16 cellular contexts compared by ENCODE assay signal in the genomic region with DNA sequence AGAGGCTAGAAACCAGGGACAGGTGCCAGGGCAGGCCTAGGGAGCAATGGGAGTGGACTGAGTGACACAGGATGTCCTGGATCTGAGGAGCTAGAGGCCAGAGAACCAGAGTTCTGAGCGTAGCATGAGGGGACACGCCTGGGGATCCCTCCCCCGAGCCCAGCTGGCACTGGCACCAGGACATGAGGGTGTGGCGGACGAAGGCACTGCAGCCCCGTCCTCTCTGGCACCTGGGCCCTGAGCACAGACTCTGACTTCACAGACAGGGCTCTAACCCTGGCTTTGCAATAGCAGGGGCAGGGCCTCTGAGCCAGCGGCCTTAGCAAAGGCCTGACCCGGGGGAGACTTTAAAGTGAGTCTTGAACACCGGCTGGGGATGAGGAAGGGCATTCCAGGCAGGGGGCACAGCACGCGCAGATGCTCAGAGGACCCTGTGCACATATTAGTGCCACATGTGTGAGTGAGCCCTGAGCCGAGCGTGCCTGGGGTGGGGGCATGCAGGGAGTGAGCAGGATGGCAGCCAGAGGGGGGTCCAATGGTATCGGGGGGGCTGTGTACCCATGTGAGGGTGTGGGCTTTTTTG.
DNase-seq lines count a peak whose midpoint lies in the region; ATAC-seq lines count a peak whose summit lies in the region.
"Had no signal": no experiment of that assay in that cellular context is flagged by ENCODE, and none has a peak within 500 bp of the region (broad histone marks: within the 10 kb centered on the region; RNA-seq: fewer than 3 reads in every experiment).

No MANE protein-coding gene starts in this region.

- H3K27me3 Mint-ChIP-seq in stimulated activated naive CD8-positive, alpha-beta T cell treated with anti-CD3 and anti-CD28 coated beads, Interleukin-15, Interleukin-2, amounts not matched to agents 100 ng/mL and 50 ng/mL, for 24 hours = no peaks in the 10 kb centered on the region
- H3K27me3 Mint-ChIP-seq in activated CD8-positive, alpha-beta T cell treated with anti-CD3 and anti-CD28 coated beads, Interleukin-2, amount 10 ng/mL, durations not matched to agents 7 days and 5 days (ENCODE audit: low read depth) = peaks cover 2% of the 10 kb centered on the region
- peaks cover 6 to 18% of the 10 kb centered on the region in 2 donors for H3K27me3 Mint-ChIP-seq in T-cell

- peak overlapping the region; percentile 59 for H3K27ac ChIP-seq in mesodermal cell (ENCODE audit: low read depth, low read length, severe bottlenecking)

- peaks cover 10% of the 10 kb centered on the region for H3K9me3 ChIP-seq in mesodermal cell (ENCODE audit: control insufficient read depth, low read length)

- no peaks in the 10 kb centered on the region for H3K36me3 Mint-ChIP-seq in stimulated activated naive CD8-positive, alpha-beta T cell treated with anti-CD3 and anti-CD28 coated beads, Interleukin-15, Interleukin-2, amounts not matched to agents 100 ng/mL and 50 ng/mL, for 24 hours (ENCODE audit: low read depth)
- peaks cover 9% of the 10 kb centered on the region for H3K36me3 Mint-ChIP-seq in activated CD8-positive, alpha-beta T cell treated with anti-CD3 and anti-CD28 coated beads, Interleukin-2, amount 10 ng/mL, durations not matched to agents 7 days and 5 days (ENCODE audit: low read depth)
- H3K36me3 Mint-ChIP-seq in T-cell = no peaks in the 10 kb centered on the region

- H3K4me3 Mint-ChIP-seq in stimulated activated naive CD8-positive, alpha-beta T cell treated with anti-CD3 and anti-CD28 coated beads, Interleukin-15, Interleukin-2, amounts not matched to agents 100 ng/mL and 50 ng/mL, for 24 hours = no peak overlapping the region
- no peak overlapping the region for H3K4me3 Mint-ChIP-seq in activated CD8-positive, alpha-beta T cell treated with anti-CD3 and anti-CD28 coated beads, Interleukin-2, amount 10 ng/mL, durations not matched to agents 7 days and 5 days
- peak overlapping the region in 1 of 3 donors; percentile 45 for H3K4me3 Mint-ChIP-seq in T-cell

- no peaks in the 10 kb centered on the region for H3K9me3 Mint-ChIP-seq in stimulated activated naive CD8-positive, alpha-beta T cell treated with anti-CD3 and anti-CD28 coated beads, Interleukin-15, Interleukin-2, amounts not matched to agents 100 ng/mL and 50 ng/mL, for 24 hours
- peaks cover 3% of the 10 kb centered on the region for H3K9me3 Mint-ChIP-seq in activated CD8-positive, alpha-beta T cell treated with anti-CD3 and anti-CD28 coated beads, Interleukin-2, amount 10 ng/mL, durations not matched to agents 7 days and 5 days (ENCODE audit: insufficient read depth)
- no peaks in the 10 kb centered on the region for H3K9me3 Mint-ChIP-seq in T-cell

- CTCF ChIA-PET in activated CD8-positive, alpha-beta T cell treated with anti-CD3 and anti-CD28 coated beads, Interleukin-2, amount 10 ng/mL, durations not matched to agents 7 days and 5 days (lab: Charles Lee) = no interaction called here
- CTCF ChIA-PET in T-cell (lab: Charles Lee) = no interaction called here

- H3K4me1 Mint-ChIP-seq in stimulated activated naive CD8-positive, alpha-beta T cell treated with anti-CD3 and anti-CD28 coated beads, Interleukin-15, Interleukin-2, amounts not matched to agents 100 ng/mL and 50 ng/mL, for 24 hours (ENCODE audit: low read depth) = peaks cover 46% of the 10 kb centered on the region
- peaks cover 72% of the 10 kb centered on the region for H3K4me1 Mint-ChIP-seq in activated CD8-positive, alpha-beta T cell treated with anti-CD3 and anti-CD28 coated beads, Interleukin-2, amount 10 ng/mL, durations not matched to agents 7 days and 5 days (ENCODE audit: low read depth)
- peaks cover 16 to 58% (median 31%) of the 10 kb centered on the region in 3 donors for H3K4me1 Mint-ChIP-seq in T-cell

- no peaks in the 10 kb centered on the region for H3K36me3 ChIP-seq in mesodermal cell (ENCODE audit: control insufficient read depth, insufficient read depth, low read length)

- peak overlapping the region; percentile 57 for H3K27ac Mint-ChIP-seq in stimulated activated naive CD8-positive, alpha-beta T cell treated with anti-CD3 and anti-CD28 coated beads, Interleukin-15, Interleukin-2, amounts not matched to agents 100 ng/mL and 50 ng/mL, for 24 hours
- peak overlapping the region; percentile 85 for H3K27ac Mint-ChIP-seq in activated CD8-positive, alpha-beta T cell treated with anti-CD3 and anti-CD28 coated beads, Interleukin-2, amount 10 ng/mL, durations not matched to agents 7 days and 5 days
- H3K27ac Mint-ChIP-seq in T-cell = peak overlapping the region in 1 of 2 donors; percentile 61

- peaks cover 61% of the 10 kb centered on the region for H3K4me1 ChIP-seq in mesodermal cell (ENCODE audit: control insufficient read depth, insufficient read depth, low read length, poor library complexity, severe bottlenecking)

- POLR2A ChIA-PET in activated CD8-positive, alpha-beta T cell treated with anti-CD3 and anti-CD28 coated beads, Interleukin-2, amount 10 ng/mL, durations not matched to agents 7 days and 5 days (lab: Charles Lee) = no interaction called here
- POLR2A ChIA-PET in T-cell (lab: Charles Lee) = no interaction called here

- ATAC-seq in stimulated activated naive CD8-positive, alpha-beta T cell treated with anti-CD3 and anti-CD28 coated beads, Interleukin-15, Interleukin-2, amounts not matched to agents 100 U/mL and 50 U/mL, for 24 hours = no peak
- no peak for ATAC-seq in activated CD8-positive, alpha-beta T cell treated with anti-CD3 and anti-CD28 coated beads, Interleukin-2, amount 10 ng/mL, durations not matched to agents 7 days and 5 days
- ATAC-seq in GM21515 (IDR thresholded peaks at IDR 0.05; ENCODE audit: unreplicated experiment) (no peak), HG03196 (IDR thresholded peaks at IDR 0.05; ENCODE audit: unreplicated experiment) (no peak), T-cell (replicated peaks in 1 of 4) (no peak), GM18870 (IDR thresholded peaks at IDR 0.05; ENCODE audit: unreplicated experiment) (no peak)

- DNase-seq in stimulated activated naive CD8-positive, alpha-beta T cell treated with anti-CD3 and anti-CD28 coated beads, Interleukin-15, Interleukin-2, amounts not matched to agents 100 U/mL and 50 U/mL, for 24 hours = no peak
- DNase-seq in activated CD8-positive, alpha-beta T cell treated with anti-CD3 and anti-CD28 coated beads, Interleukin-2, amount 10 ng/mL, durations not matched to agents 7 days and 5 days = no peak
- no peak for DNase-seq in T-cell
- DNase-seq: amygdala, cortex of kidney, DMS 273 treated with DMSO at 0.1 percent for 48 hours, head of caudate nucleus, NCI-H1092 treated with DMSO at 0.1 percent for 48 hours, NCI-H2107, NCI-H69, occipital lobe had no signal

- no peak overlapping the region for H3K4me3 ChIP-seq in mesodermal cell (ENCODE audit: extremely low read depth, insufficient read depth, low read length, poor library complexity, severe bottlenecking)

- 90 to 92% methylated on average over 13 to 14 of the region's 14 CpGs for WGBS in mesodermal cell (ENCODE audit: insufficient coverage in 2 of 2), 2 experiments
